In the genomic region with DNA sequence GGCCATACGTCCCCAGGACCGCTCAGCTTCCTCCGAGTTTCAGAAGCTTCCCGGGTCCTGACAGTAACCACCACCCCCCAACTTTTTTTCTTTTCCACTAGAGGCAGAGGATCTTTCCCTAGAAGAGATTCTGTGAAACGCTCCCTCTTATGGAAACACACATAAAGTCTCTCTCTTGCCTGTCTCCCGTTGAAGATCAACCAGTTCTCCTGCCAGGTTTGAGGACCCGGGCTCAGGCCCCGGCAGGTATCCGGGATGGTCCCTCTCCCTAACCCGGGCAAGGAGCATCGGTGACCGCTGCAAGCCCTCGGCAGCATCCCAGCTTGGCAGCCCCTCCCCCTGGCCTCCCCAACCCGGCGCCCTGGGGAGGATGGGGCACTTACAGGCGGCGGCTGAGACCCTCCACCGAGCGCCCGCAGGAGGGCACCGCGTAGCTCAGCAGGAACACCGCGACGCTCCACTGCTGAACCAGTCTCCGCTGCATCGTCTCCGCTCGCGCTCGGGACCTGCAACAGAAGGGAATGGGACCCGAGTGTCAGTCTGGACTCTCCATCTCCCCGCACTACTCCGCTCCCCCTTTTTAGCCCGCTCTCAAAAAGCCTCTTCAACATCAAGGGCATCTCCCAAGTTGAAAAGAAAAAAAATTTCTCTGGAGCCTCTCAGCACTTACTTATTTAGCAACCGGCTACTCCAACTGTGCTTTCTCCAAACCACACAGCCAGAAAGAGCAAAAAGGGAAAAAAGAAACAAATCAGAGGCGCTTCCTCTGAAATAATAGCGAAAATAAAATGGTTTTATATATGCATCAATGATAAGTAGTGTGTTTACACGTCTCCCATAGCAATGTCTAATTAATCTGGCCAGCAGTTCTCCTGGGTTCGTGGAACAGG, we compare ENCODE assay signal across 8 cellular contexts. TPM values are rescaled to one million over a fixed set of nuclear protein-coding genes. Genes with fewer than 3 reads are reported as not detected.
DNase-seq lines count a peak whose midpoint lies in the region; ATAC-seq and TF ChIP-seq lines count a peak whose summit lies in the region.

No MANE protein-coding gene starts in this region.

- TSS peak; percentile 56 for BruUV-seq in PC-3 (replicated peaks; lab: Mats Ljungman, UMichigan)

- H3K9ac ChIP-seq in PC-3 (ENCODE audit: low read length) = peak overlapping the region; percentile 85

- no peaks in the 10 kb centered on the region for H3K27me3 ChIP-seq in PC-3 (ENCODE audit: low read length)
- H3K27me3 ChIP-seq in dorsolateral prefrontal cortex = peaks cover 0 to 91% (median 65%) of the 10 kb centered on the region in 45 donors
- peaks cover 0 to 58% of the 10 kb centered on the region in 2 donors for H3K27me3 ChIP-seq in tibial nerve

- DNase-seq in NCI-H748 (lab: John Stamatoyannopoulos, UW; ENCODE audit: unreplicated experiment) = peak; percentile 19
- no peak for DNase-seq in NCI-H748 treated with DMSO at 0.1 percent for 48 hours (lab: John Stamatoyannopoulos, UW)
- DNase-seq in PC-3 = peak; percentile 95
- DNase-seq in dorsolateral prefrontal cortex = no peak
- DNase-seq in medulla oblongata (ENCODE audit: extremely low spot score) = peak; percentile 7
- DNase-seq in tibial nerve (ENCODE audit: low spot score in 2 of 2) = no peak
- DNase-seq in GM19238 (ENCODE audit: insufficient read length, low spot score) = no peak
- DNase-seq in effector CD8-positive, alpha-beta T cell (lab: John Stamatoyannopoulos, UW) = no peak

- CTCF ChIA-PET in PC-3 (lab: Charles Lee) = interaction anchor here (0.5 to 4.2 kb wide), 17 partner anchors 10 to 1029 kb away, joined by 3 to 58 read pairs (median 4); no protein-coding TSS in a partner anchor

- no peak for TF ChIP-seq CTCF in PC-3 (conservative IDR thresholded peaks at IDR 0.05; ENCODE audit: low read depth, low read length)
- no peak for TF ChIP-seq CTCF in dorsolateral prefrontal cortex (IDR thresholded peaks at IDR 0.05 in 54 of 56, conservative IDR thresholded peaks at IDR 0.05 in 2 of 56; ENCODE audit: low read depth in 1 of 56, partially characterized antibody in 56 of 56)
- TF ChIP-seq CTCF in tibial nerve (IDR thresholded peaks at IDR 0.05) = no peak

- ATAC-seq in PC-3 = peak; percentile 4

- peak overlapping the region; percentile 31 for H2AFZ ChIP-seq in PC-3 (ENCODE audit: low read length)

- H3K4me2 ChIP-seq in PC-3 (ENCODE audit: low read length) = peak overlapping the region; percentile 82

- intact Hi-C loops in PC-3 (cut with micrococcal nuclease) (loop anchor here (1.0 to 10.0 kb wide), 4 partner anchors 223 to 838 kb away; a partner anchor contains a TSS), dorsolateral prefrontal cortex (cut with DNase I) (no loop called here)

- 2 to 4% methylated on average over 31 to 40 of the region's 40 CpGs for WGBS in tibial nerve, 2 donors

- H3K9me3 ChIP-seq in PC-3 (ENCODE audit: low read length) = no peaks in the 10 kb centered on the region
- H3K9me3 ChIP-seq in tibial nerve = no peaks in the 10 kb centered on the region

- H4K20me1 ChIP-seq in PC-3 (ENCODE audit: low read length) = peaks cover 15% of the 10 kb centered on the region

- peak overlapping the region; percentile 68 for H3K4me3 ChIP-seq in PC-3 (ENCODE audit: low read length)
- H3K4me3 ChIP-seq in dorsolateral prefrontal cortex = peak overlapping the region; percentile 19 to 78 (median 57)
- H3K4me3 ChIP-seq in tibial nerve = peak overlapping the region; percentile 43 to 70 (median 62)

- no peaks in the 10 kb centered on the region for H3K9me2 ChIP-seq in PC-3 (replicated peaks; ENCODE audit: low read length)

- no peak for TF ChIP-seq EP300 in tibial nerve (IDR thresholded peaks at IDR 0.05)

- no peak for TF ChIP-seq POLR2A in tibial nerve (IDR thresholded peaks at IDR 0.05)

- peaks cover 79% of the 10 kb centered on the region for H3K79me2 ChIP-seq in PC-3 (ENCODE audit: low read length)

- H3F3A ChIP-seq in PC-3 (ENCODE audit: low read length, unreplicated experiment) = peaks cover 46% of the 10 kb centered on the region

- H3K27ac ChIP-seq in PC-3 (ENCODE audit: low read length) (peak overlapping the region; percentile 76), dorsolateral prefrontal cortex (peak overlapping the region in 5 of 59 donors; percentile 2 to 30 (median 27)), tibial nerve (peak overlapping the region; percentile 7 to 89 (median 54))

- POLR2A ChIA-PET in PC-3 (lab: Charles Lee; ENCODE audit: unreplicated experiment) = interaction anchor here (0.5 to 2.8 kb wide), 13 partner anchors 11 to 903 kb away, joined by 3 to 30 read pairs (median 4); no protein-coding TSS in a partner anchor

- H3K36me3 ChIP-seq in PC-3 (ENCODE audit: low read depth, low read length) (peaks cover 33% of the 10 kb centered on the region), tibial nerve (no peaks in the 10 kb centered on the region)

- H3K4me1 ChIP-seq in PC-3 (ENCODE audit: insufficient read depth, low read length) (peaks cover 78% of the 10 kb centered on the region), tibial nerve (peaks cover 0 to 45% (median 15%) of the 10 kb centered on the region in 4 donors)

RNA-seq across cellular contexts. Expression of a gene that starts 3.3 kb away (rescaled TPM):
- total RNA-seq in PC-3 (2014; rRNA removed) = 383 and 414 TPM in 2 replicates
- 1 to 10 TPM in 117 of 120 experiments, under 1 TPM in 3; 0.54 to 10.0 (median 4.6) TPM for total RNA-seq in dorsolateral prefrontal cortex
- total RNA-seq in tibial nerve = 1 to 10 TPM in 3 of 4 donors, not detected in 1; 4.3 to 6.9 (median 6.8) TPM

Comparison
In these comparisons a context has a peak if more than half of its experiments do, and no peak if none do; other contexts are left out.
1. DNase-seq: peak in NCI-H748 (single experiment), PC-3 (single experiment) and medulla oblongata (single experiment); none in NCI-H748 treated with DMSO at 0.1 percent for 48 hours (single experiment), dorsolateral prefrontal cortex (0 of 10), tibial nerve (0 of 2), GM19238 (single experiment) and effector CD8-positive, alpha-beta T cell (single experiment).
2. RNA of a gene that starts 3.3 kb away (total RNA-seq): 383 to 414 TPM in PC-3; 4.3 to 6.9 TPM in tibial nerve and 0.54 to 10.0 TPM in dorsolateral prefrontal cortex; every median in the first group is over 10 times any median in the second.
3. Peak in every context shown above with its lines, with median percentiles within 50 percentile points of each other: H3K4me3 ChIP-seq.